Comparison of ENCODE assay signal across 1 cellular context in the genomic region with DNA sequence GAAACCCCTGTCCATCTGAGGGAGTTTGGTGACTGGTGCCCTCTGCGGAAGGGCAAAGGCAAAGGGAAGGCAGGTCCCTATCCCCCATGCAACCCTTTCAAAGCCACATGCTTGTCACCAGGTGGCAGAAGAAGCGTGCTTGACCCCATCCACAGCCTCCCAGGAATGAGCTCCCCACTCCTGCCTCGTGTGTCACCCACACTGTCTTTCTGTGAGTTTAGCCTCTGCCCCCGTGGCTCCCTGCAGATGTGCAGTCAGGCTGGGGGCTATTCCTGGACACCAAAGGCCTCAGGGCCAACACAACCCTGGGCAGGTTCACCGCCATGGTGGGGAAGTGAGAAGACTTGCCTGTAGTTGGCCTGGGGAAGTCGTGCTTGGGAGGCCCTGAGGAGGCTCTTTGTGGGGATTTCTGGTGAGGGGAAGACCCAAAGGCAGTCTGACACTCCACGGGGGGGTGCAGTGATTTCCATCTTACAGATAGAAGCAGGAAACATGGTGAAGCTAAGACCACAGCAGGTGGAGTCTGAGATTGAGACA.
TF ChIP-seq lines count a peak whose summit lies in the region.

No MANE protein-coding gene starts in this region.

TF ChIP-seq in GM12878, 131 proteins besides CTCF, POLR2A, EP300 and RAD21 (continued from another document):
- TF ChIP-seq, protein P1, sequence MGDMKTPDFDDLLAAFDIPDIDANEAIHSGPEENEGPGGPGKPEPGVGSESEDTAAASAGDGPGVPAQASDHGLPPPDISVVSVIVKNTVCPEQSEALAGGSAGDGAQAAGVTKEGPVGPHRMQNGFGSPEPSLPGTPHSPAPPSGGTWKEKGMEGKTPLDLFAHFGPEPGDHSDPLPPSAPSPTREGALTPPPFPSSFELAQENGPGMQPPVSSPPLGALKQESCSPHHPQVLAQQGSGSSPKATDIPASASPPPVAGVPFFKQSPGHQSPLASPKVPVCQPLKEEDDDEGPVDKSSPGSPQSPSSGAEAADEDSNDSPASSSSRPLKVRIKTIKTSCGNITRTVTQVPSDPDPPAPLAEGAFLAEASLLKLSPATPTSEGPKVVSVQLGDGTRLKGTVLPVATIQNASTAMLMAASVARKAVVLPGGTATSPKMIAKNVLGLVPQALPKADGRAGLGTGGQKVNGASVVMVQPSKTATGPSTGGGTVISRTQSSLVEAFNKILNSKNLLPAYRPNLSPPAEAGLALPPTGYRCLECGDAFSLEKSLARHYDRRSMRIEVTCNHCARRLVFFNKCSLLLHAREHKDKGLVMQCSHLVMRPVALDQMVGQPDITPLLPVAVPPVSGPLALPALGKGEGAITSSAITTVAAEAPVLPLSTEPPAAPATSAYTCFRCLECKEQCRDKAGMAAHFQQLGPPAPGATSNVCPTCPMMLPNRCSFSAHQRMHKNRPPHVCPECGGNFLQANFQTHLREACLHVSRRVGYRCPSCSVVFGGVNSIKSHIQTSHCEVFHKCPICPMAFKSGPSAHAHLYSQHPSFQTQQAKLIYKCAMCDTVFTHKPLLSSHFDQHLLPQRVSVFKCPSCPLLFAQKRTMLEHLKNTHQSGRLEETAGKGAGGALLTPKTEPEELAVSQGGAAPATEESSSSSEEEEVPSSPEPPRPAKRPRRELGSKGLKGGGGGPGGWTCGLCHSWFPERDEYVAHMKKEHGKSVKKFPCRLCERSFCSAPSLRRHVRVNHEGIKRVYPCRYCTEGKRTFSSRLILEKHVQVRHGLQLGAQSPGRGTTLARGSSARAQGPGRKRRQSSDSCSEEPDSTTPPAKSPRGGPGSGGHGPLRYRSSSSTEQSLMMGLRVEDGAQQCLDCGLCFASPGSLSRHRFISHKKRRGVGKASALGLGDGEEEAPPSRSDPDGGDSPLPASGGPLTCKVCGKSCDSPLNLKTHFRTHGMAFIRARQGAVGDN (IDR thresholded peaks at IDR 0.05) = peak; percentile 91
- no peak for TF ChIP-seq HDAC6 (IDR thresholded peaks at IDR 0.05; ENCODE audit: unreplicated experiment)
- peak in 1 of 2 experiments; percentile 38; a peak in 1 of 4 replicates for TF ChIP-seq BHLHE40 (IDR thresholded peaks at IDR 0.05; ENCODE audit: borderline replicate concordance in 1 of 2, low read depth in 2 of 2, low read length in 1 of 2)
- no peak for TF ChIP-seq GATAD2B (conservative IDR thresholded peaks at IDR 0.05; ENCODE audit: low read depth)
- TF ChIP-seq DPF2 (IDR thresholded peaks at IDR 0.05) = peak; percentile 69
- TF ChIP-seq, protein P2, sequence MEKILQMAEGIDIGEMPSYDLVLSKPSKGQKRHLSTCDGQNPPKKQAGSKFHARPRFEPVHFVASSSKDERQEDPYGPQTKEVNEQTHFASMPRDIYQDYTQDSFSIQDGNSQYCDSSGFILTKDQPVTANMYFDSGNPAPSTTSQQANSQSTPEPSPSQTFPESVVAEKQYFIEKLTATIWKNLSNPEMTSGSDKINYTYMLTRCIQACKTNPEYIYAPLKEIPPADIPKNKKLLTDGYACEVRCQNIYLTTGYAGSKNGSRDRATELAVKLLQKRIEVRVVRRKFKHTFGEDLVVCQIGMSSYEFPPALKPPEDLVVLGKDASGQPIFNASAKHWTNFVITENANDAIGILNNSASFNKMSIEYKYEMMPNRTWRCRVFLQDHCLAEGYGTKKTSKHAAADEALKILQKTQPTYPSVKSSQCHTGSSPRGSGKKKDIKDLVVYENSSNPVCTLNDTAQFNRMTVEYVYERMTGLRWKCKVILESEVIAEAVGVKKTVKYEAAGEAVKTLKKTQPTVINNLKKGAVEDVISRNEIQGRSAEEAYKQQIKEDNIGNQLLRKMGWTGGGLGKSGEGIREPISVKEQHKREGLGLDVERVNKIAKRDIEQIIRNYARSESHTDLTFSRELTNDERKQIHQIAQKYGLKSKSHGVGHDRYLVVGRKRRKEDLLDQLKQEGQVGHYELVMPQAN (conservative IDR thresholded peaks at IDR 0.05) = no peak
- no peak for TF ChIP-seq STAT1 (conservative IDR thresholded peaks at IDR 0.05)
- TF ChIP-seq, protein P3, sequence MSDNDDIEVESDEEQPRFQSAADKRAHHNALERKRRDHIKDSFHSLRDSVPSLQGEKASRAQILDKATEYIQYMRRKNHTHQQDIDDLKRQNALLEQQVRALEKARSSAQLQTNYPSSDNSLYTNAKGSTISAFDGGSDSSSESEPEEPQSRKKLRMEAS (IDR thresholded peaks at IDR 0.05; ENCODE audit: low read depth, low read length) = no peak
- TF ChIP-seq NR2C1 (IDR thresholded peaks at IDR 0.05) = no peak
- no peak for TF ChIP-seq SREBF1 (IDR thresholded peaks at IDR 0.05; ENCODE audit: low read length)
- no peak for TF ChIP-seq CHD2 (IDR thresholded peaks at IDR 0.05; ENCODE audit: borderline replicate concordance, low read depth, low read length)
- no peak for TF ChIP-seq ZBED1 (IDR thresholded peaks at IDR 0.05; ENCODE audit: borderline replicate concordance)
- TF ChIP-seq MYB (IDR thresholded peaks at IDR 0.05; ENCODE audit: borderline replicate concordance, low read depth, low read length) = no peak
- TF ChIP-seq CHD1 (IDR thresholded peaks at IDR 0.05; ENCODE audit: low read depth, low read length) = no peak
- TF ChIP-seq RUNX3 (IDR thresholded peaks at IDR 0.05; ENCODE audit: low read length) = peak; percentile 55
- TF ChIP-seq, protein P4, sequence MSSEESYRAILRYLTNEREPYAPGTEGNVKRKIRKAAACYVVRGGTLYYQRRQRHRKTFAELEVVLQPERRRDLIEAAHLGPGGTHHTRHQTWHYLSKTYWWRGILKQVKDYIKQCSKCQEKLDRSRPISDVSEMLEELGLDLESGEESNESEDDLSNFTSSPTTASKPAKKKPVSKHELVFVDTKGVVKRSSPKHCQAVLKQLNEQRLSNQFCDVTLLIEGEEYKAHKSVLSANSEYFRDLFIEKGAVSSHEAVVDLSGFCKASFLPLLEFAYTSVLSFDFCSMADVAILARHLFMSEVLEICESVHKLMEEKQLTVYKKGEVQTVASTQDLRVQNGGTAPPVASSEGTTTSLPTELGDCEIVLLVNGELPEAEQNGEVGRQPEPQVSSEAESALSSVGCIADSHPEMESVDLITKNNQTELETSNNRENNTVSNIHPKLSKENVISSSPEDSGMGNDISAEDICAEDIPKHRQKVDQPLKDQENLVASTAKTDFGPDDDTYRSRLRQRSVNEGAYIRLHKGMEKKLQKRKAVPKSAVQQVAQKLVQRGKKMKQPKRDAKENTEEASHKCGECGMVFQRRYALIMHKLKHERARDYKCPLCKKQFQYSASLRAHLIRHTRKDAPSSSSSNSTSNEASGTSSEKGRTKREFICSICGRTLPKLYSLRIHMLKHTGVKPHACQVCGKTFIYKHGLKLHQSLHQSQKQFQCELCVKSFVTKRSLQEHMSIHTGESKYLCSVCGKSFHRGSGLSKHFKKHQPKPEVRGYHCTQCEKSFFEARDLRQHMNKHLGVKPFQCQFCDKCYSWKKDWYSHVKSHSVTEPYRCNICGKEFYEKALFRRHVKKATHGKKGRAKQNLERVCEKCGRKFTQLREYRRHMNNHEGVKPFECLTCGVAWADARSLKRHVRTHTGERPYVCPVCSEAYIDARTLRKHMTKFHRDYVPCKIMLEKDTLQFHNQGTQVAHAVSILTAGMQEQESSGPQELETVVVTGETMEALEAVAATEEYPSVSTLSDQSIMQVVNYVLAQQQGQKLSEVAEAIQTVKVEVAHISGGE (CRISPR knock-in tag; IDR thresholded peaks at IDR 0.05) = no peak
- no peak for TF ChIP-seq SRF (IDR thresholded peaks at IDR 0.05; ENCODE audit: low read depth in 2 of 2, low read length in 2 of 2)
